In genomic region chr2:226799976-226800940, GRCh38 we compare ENCODE assay signal across 8 cellular contexts. TPM values are rescaled to one million over a fixed set of nuclear protein-coding genes. Genes with fewer than 3 reads are reported as not detected.
DNase-seq lines count a peak whose midpoint lies in the region; ATAC-seq and TF ChIP-seq lines count a peak whose summit lies in the region.

No MANE protein-coding gene starts in this region.

- H3K27me3 Mint-ChIP-seq in MCF 10A (ENCODE audit: insufficient read depth, unreplicated experiment): no peaks in the 10 kb centered on the region
- peaks cover 16% of the 10 kb centered on the region for H3K27me3 Mint-ChIP-seq in stimulated activated naive CD8-positive, alpha-beta T cell treated with anti-CD3 and anti-CD28 coated beads, Interleukin-15, amount 100 ng/mL, for 72 hours

- intact Hi-C loops in MCF 10A (cut with micrococcal nuclease): loop anchor here (1.0 to 10.0 kb wide), 5 partner anchors 215 to 765 kb away; no protein-coding TSS in a partner anchor

- BruUV-seq in MCF 10A (replicated peaks; lab: Mats Ljungman, UMichigan): no TSS peak

- peaks cover 22% of the 10 kb centered on the region for H3K36me3 Mint-ChIP-seq in MCF 10A (ENCODE audit: insufficient read depth, unreplicated experiment)

- no peaks in the 10 kb centered on the region for H3K9me3 Mint-ChIP-seq in MCF 10A (ENCODE audit: unreplicated experiment)
- H3K9me3 Mint-ChIP-seq in stimulated activated naive CD8-positive, alpha-beta T cell treated with anti-CD3 and anti-CD28 coated beads, Interleukin-15, amount 100 ng/mL, for 72 hours: no peaks in the 10 kb centered on the region

- H3K27ac Mint-ChIP-seq in MCF 10A (ENCODE audit: low read depth, unreplicated experiment): no peak overlapping the region
- H3K27ac Mint-ChIP-seq in stimulated activated naive CD8-positive, alpha-beta T cell treated with anti-CD3 and anti-CD28 coated beads, Interleukin-15, amount 100 ng/mL, for 72 hours: peak overlapping the region; percentile 19 to 85

- no peaks in the 10 kb centered on the region for H3K27me3 ChIP-seq in MG63
- H3K27me3 ChIP-seq in layer of hippocampus (ENCODE audit: control insufficient read depth, insufficient read depth, low read length): no peaks in the 10 kb centered on the region

- POLR2A ChIA-PET in MCF 10A (lab: Yijun Ruan, JAX): interaction anchor here (0.6 to 13.1 kb wide), 14 partner anchors 9 to 1128 kb away, joined by 3 to 114 read pairs (median 4); partner anchors contain the start of gene RHBDD1

- DNase-seq in ELF-1 (ENCODE audit: low read depth, low spot score) (peak; percentile 47), MG63 (no peak), MCF 10A (ENCODE audit: unreplicated experiment) (no peak), activated gamma-delta T cell (lab: John Stamatoyannopoulos, UW) (no peak), activated gamma-delta T cell treated with Interleukin-2 at 50 U/mL for 16 hours (no peak), NCI-H1694 treated with DMSO at 0.1 percent for 48 hours (lab: John Stamatoyannopoulos, UW) (no peak)
- peak; percentile 17 for DNase-seq in stimulated activated naive CD8-positive, alpha-beta T cell treated with anti-CD3 and anti-CD28 coated beads, Interleukin-15, amount 100 ng/mL, for 72 hours

- peak overlapping the region; percentile 73 for H3K4me3 Mint-ChIP-seq in MCF 10A (ENCODE audit: unreplicated experiment)
- H3K4me3 Mint-ChIP-seq in stimulated activated naive CD8-positive, alpha-beta T cell treated with anti-CD3 and anti-CD28 coated beads, Interleukin-15, amount 100 ng/mL, for 72 hours: peak overlapping the region; percentile 87 to 88

- peak; percentile 11 for TF ChIP-seq CTCF in MCF 10A (IDR thresholded peaks at IDR 0.05; ENCODE audit: unreplicated experiment)

- peak; percentile 1 for ATAC-seq in stimulated activated naive CD8-positive, alpha-beta T cell treated with anti-CD3 and anti-CD28 coated beads, Interleukin-15, amount 100 ng/mL, for 72 hours

- no peaks in the 10 kb centered on the region for H3K9me3 ChIP-seq in MG63

- H3K4me3 ChIP-seq in MG63: peak overlapping the region; percentile 83

- H3K36me3 ChIP-seq in MG63: peaks cover 27% of the 10 kb centered on the region

- CTCF ChIA-PET in MCF 10A (lab: Yijun Ruan, JAX): interaction anchor here (0.6 to 6.3 kb wide), 26 partner anchors 12 to 1136 kb away, joined by 3 to 43 read pairs (median 3); no protein-coding TSS in a partner anchor

- H3K4me1 Mint-ChIP-seq in MCF 10A (ENCODE audit: insufficient read depth, unreplicated experiment): peaks cover 21% of the 10 kb centered on the region
- peaks cover 57% of the 10 kb centered on the region for H3K4me1 Mint-ChIP-seq in stimulated activated naive CD8-positive, alpha-beta T cell treated with anti-CD3 and anti-CD28 coated beads, Interleukin-15, amount 100 ng/mL, for 72 hours

- H3K27ac ChIP-seq in layer of hippocampus (ENCODE audit: low read depth, low read length): peak overlapping the region; percentile 39

RNA-seq across cellular contexts. Expression of gene IRS1, which starts 0.6 kb away (rescaled TPM):
- total RNA-seq in MG63 (2014; rRNA removed; shearing (Covaris generic); ENCODE audit: low replicate concordance): 5.1 and 5.6 TPM in 2 replicates
- 6.1 and 10.5 TPM in 2 replicates for total RNA-seq in MCF 10A (2022)

RNA-seq across cellular contexts. Expression of gene RHBDD1, which starts 35.6 kb away (rescaled TPM):
- 5.1 and 19.6 TPM in 2 replicates for total RNA-seq in MG63 (2014; rRNA removed; shearing (Covaris generic); ENCODE audit: low replicate concordance)
- 75.2 and 76.0 TPM in 2 replicates for total RNA-seq in MCF 10A (2022)

Comparison
In these comparisons a context has a peak if more than half of its experiments do, and no peak if none do; other contexts are left out.
1. DNase-seq: peak in ELF-1 (single experiment) and stimulated activated naive CD8-positive, alpha-beta T cell treated with anti-CD3 and anti-CD28 coated beads, Interleukin-15, amount 100 ng/mL, for 72 hours (2 of 2); none in MG63 (single experiment), MCF 10A (single experiment), activated gamma-delta T cell (single experiment), activated gamma-delta T cell treated with Interleukin-2 at 50 U/mL for 16 hours (single experiment) and NCI-H1694 treated with DMSO at 0.1 percent for 48 hours (single experiment).